ENCODE assay signal across 22 cellular contexts in genomic region chr22:45448431-45448830, GRCh38. TPM values are rescaled to one million over a fixed set of nuclear protein-coding genes. Genes with fewer than 3 reads are reported as not detected.
DNase-seq lines count a peak whose midpoint lies in the region; ATAC-seq and TF ChIP-seq lines count a peak whose summit lies in the region.
"Had no signal": no experiment of that assay in that cellular context is flagged by ENCODE, and none has a peak within 500 bp of the region (broad histone marks: within the 10 kb centered on the region; RNA-seq: fewer than 3 reads in every experiment).

No MANE protein-coding gene starts in this region.

- ATAC-seq in esophagus mucosa, result peak; percentile 13
- peak; percentile 84 for ATAC-seq in aorta (ENCODE audit: low FRiP score)
- ATAC-seq in GM18868 (IDR thresholded peaks at IDR 0.05; ENCODE audit: unreplicated experiment), result no peak
- ATAC-seq: activated CD8-positive, alpha-beta T cell treated with anti-CD3 and anti-CD28 coated beads for 36 hours; HepG2; right lobe of liver had no signal

- no peak overlapping the region for H3K9ac ChIP-seq in trophoblast cell (ENCODE audit: low read length)

- H3K4me2 ChIP-seq in trophoblast cell (ENCODE audit: low read length), result no peak overlapping the region

- H3K4me3 ChIP-seq in left ventricle myocardium inferior, result no peak overlapping the region
- no peak overlapping the region for H3K4me3 ChIP-seq in trophoblast cell (ENCODE audit: low read depth, low read length)
- no peak overlapping the region for H3K4me3 ChIP-seq in aorta (ENCODE audit: low read length in 2 of 2)
- H3K4me3 ChIP-seq: Peyer's patch, right lobe of liver had no signal

- peaks cover 55% of the 10 kb centered on the region for H3K79me1 ChIP-seq in trophoblast cell (ENCODE audit: low read length)

- H3K4me1 ChIP-seq in left ventricle myocardium inferior (peaks cover 13% of the 10 kb centered on the region), trophoblast cell (ENCODE audit: control insufficient read depth in 1 of 2, insufficient read depth in 2 of 2, low read length in 2 of 2) (peaks cover 33 to 40% of the 10 kb centered on the region in 2 experiments), aorta (ENCODE audit: control insufficient read depth in 1 of 2, insufficient read depth in 2 of 2, low read length in 2 of 2) (peaks cover 0 to 1% of the 10 kb centered on the region in 2 donors)
- H3K4me1 ChIP-seq: Peyer's patch, right lobe of liver had no signal

- H2BK12ac ChIP-seq in trophoblast cell (ENCODE audit: low read length), result peak overlapping the region; percentile 98

- peak overlapping the region; percentile 70 for H2BK5ac ChIP-seq in trophoblast cell (ENCODE audit: low read depth, low read length, poor library complexity)

- H3K27me3 ChIP-seq in left ventricle myocardium inferior (ENCODE audit: low read depth) (peaks cover 35% of the 10 kb centered on the region), trophoblast cell (ENCODE audit: insufficient read depth, low read length) (no peaks in the 10 kb centered on the region), aorta (ENCODE audit: control insufficient read depth in 1 of 2, insufficient read depth in 2 of 2, low read length in 1 of 2) (no peaks in the 10 kb centered on the region)
- H3K27me3 ChIP-seq: Peyer's patch, right lobe of liver had no signal

- H3K9me3 ChIP-seq in left ventricle myocardium inferior (replicated peaks) (no peaks in the 10 kb centered on the region), trophoblast cell (ENCODE audit: insufficient read depth, low read depth, low read length) (peaks cover 1% of the 10 kb centered on the region), aorta (ENCODE audit: control insufficient read depth, low read length) (no peaks in the 10 kb centered on the region)
- H3K9me3 ChIP-seq: Peyer's patch, right lobe of liver had no signal

- peak overlapping the region; percentile 80 for H3K4ac ChIP-seq in trophoblast cell (ENCODE audit: low read depth, low read length)

- H4K8ac ChIP-seq in trophoblast cell (ENCODE audit: low read depth, low read length), result peak overlapping the region; percentile 37

- TF ChIP-seq CTCF in left ventricle myocardium inferior (IDR thresholded peaks at IDR 0.05; ENCODE audit: borderline replicate concordance), result no peak

- peaks cover 5% of the 10 kb centered on the region for H3K79me2 ChIP-seq in trophoblast cell (ENCODE audit: control insufficient read depth, insufficient read depth, low read length, poor library complexity)

- peak overlapping the region; percentile 48 for H4K12ac ChIP-seq in trophoblast cell (ENCODE audit: low read depth, low read length)

- peak overlapping the region; percentile 93 for H2BK120ac ChIP-seq in trophoblast cell (ENCODE audit: insufficient read depth, low read length, poor library complexity)

- intact Hi-C loops in left ventricle myocardium inferior (cut with micrococcal nuclease) (no loop called here), aorta (cut with DNase I) (no loop called here)

- H2AFZ ChIP-seq in trophoblast cell (ENCODE audit: insufficient read depth, low read length, poor library complexity), result peak overlapping the region; percentile 0

- no peaks in the 10 kb centered on the region for H3K36me3 ChIP-seq in left ventricle myocardium inferior
- H3K36me3 ChIP-seq in trophoblast cell (ENCODE audit: control insufficient read depth in 1 of 2, insufficient read depth in 2 of 2, low read length in 2 of 2), result no peaks in the 10 kb centered on the region
- no peaks in the 10 kb centered on the region for H3K36me3 ChIP-seq in aorta (ENCODE audit: control insufficient read depth in 1 of 2, insufficient read depth in 2 of 2, low read length in 1 of 2)
- H3K36me3 ChIP-seq: Peyer's patch, right lobe of liver had no signal

- H3K23ac ChIP-seq in trophoblast cell (ENCODE audit: low read length), result no peak overlapping the region

- DNase-seq in left ventricle myocardium inferior (peak; percentile 86), trophoblast cell (peak; percentile 92 to 95), aorta (peak; percentile 87), HuH-7.5 (ENCODE audit: low spot score) (no peak)
- DNase-seq in activated CD4-positive, alpha-beta T cell treated with anti-CD3 and anti-CD28 coated beads, Interleukin-2, amount 50 U/mL, for 1 hour, result no peak
- DNase-seq: activated CD4-positive, CD25-positive, alpha-beta regulatory T cell; activated CD8-positive, alpha-beta T cell treated with anti-CD3 and anti-CD28 coated beads for 36 hours; activated naive CD4-positive, alpha-beta T cell treated with anti-CD3 and anti-CD28 coated beads for 36 hours; activated T-cell treated with anti-CD3 and anti-CD28 coated beads, Interleukin-2, amount 50 U/mL, for 48 hours; AML-193; anterior cingulate cortex; CD8-positive, alpha-beta memory T cell; NCI-H1105; NCI-H2081; NCI-H446; Peyer's patch; right lobe of liver had no signal

- H3K14ac ChIP-seq in trophoblast cell (ENCODE audit: low read length), result peak overlapping the region; percentile 91

- H2AK5ac ChIP-seq in trophoblast cell (ENCODE audit: low read length), result peak overlapping the region; percentile 94

- H3K18ac ChIP-seq in trophoblast cell (ENCODE audit: low read length), result peak overlapping the region; percentile 69

- WGBS in trophoblast cell (ENCODE audit: extremely low coverage, insufficient coverage, insufficient read length), result no CpG with 5 or more reads among the region's 9 CpGs
- 11 to 14% methylated on average over 9 of the region's 9 CpGs for WGBS in aorta, 2 donors

- H4K91ac ChIP-seq in trophoblast cell (ENCODE audit: low read depth, low read length), result peak overlapping the region; percentile 90

- H3K27ac ChIP-seq in left ventricle myocardium inferior (replicated peaks) (peak overlapping the region; percentile 79), trophoblast cell (ENCODE audit: low read depth, low read length) (peak overlapping the region; percentile 36), aorta (ENCODE audit: low read depth in 1 of 2, low read length in 2 of 2) (no peak overlapping the region)
- H3K27ac ChIP-seq: epithelial cell of prostate, right lobe of liver had no signal

RNA-seq across cellular contexts. Expression of gene RIBC2, which starts 34.9 kb away (rescaled TPM):
- total RNA-seq in esophagus mucosa (0.64 TPM), left ventricle myocardium inferior (not detected), aorta (1 to 10 TPM in 1 of 2 donors, under 1 TPM in 1; 0.55 to 1.2 TPM)
- polyA plus RNA-seq in trophoblast cell (2013), result 0.93 and 1.2 TPM in 2 replicates
- polyA plus RNA-seq in aorta, result under 1 TPM in 1 of 2 donors, not detected in 1; 0.31 TPM
- polyA plus RNA-seq: HepG2 had no signal

RNA-seq across cellular contexts. Expression of gene SMC1B, which starts 35.0 kb away (rescaled TPM):
- total RNA-seq in esophagus mucosa (not detected), left ventricle myocardium inferior (not detected), aorta (not detected)
- 0.05 and 0.07 TPM in 2 replicates for polyA plus RNA-seq in trophoblast cell (2013)
- not detected for polyA plus RNA-seq in aorta
- total RNA-seq: HepG2, omental fat pad, Peyer's patch, right lobe of liver had no signal
- polyA plus RNA-seq: CD8-positive, alpha-beta memory T cell; HepG2 had no signal

RNA-seq across cellular contexts. Expression of gene FBLN1, which starts 54.3 kb away (rescaled TPM):
- 39.5 TPM for total RNA-seq in esophagus mucosa
- 82.8 TPM for total RNA-seq in left ventricle myocardium inferior
- 1,067 and 1,077 TPM in 2 replicates for polyA plus RNA-seq in trophoblast cell (2013)
- total RNA-seq in aorta, result 1,000 to 10,000 TPM in 1 of 2 donors, 100 to 1,000 TPM in 1; 500 to 1,512 TPM
- polyA plus RNA-seq in aorta, result 100 to 1,000 TPM in 1 of 2 donors, 10 to 100 TPM in 1; 48.1 to 283 TPM
- total RNA-seq: activated naive CD4-positive, alpha-beta T cell treated with anti-CD3 and anti-CD28 coated beads for 36 hours; CD8-positive, alpha-beta memory T cell had no signal
- polyA plus RNA-seq: CD8-positive, alpha-beta memory T cell had no signal

Comparison
In these comparisons a context has a peak if more than half of its experiments do, and no peak if none do; other contexts are left out.
1. DNase-seq: peak in left ventricle myocardium inferior (single experiment), trophoblast cell (2 of 2) and aorta (2 of 2); none in activated CD4-positive, alpha-beta T cell treated with anti-CD3 and anti-CD28 coated beads, Interleukin-2, amount 50 U/mL, for 1 hour (single experiment) and HuH-7.5 (single experiment).
2. H3K27ac ChIP-seq: peak in left ventricle myocardium inferior (single experiment) and trophoblast cell (single experiment); none in aorta (0 of 2).